ENCODE assay signal across 8 cellular contexts in the genomic region with DNA sequence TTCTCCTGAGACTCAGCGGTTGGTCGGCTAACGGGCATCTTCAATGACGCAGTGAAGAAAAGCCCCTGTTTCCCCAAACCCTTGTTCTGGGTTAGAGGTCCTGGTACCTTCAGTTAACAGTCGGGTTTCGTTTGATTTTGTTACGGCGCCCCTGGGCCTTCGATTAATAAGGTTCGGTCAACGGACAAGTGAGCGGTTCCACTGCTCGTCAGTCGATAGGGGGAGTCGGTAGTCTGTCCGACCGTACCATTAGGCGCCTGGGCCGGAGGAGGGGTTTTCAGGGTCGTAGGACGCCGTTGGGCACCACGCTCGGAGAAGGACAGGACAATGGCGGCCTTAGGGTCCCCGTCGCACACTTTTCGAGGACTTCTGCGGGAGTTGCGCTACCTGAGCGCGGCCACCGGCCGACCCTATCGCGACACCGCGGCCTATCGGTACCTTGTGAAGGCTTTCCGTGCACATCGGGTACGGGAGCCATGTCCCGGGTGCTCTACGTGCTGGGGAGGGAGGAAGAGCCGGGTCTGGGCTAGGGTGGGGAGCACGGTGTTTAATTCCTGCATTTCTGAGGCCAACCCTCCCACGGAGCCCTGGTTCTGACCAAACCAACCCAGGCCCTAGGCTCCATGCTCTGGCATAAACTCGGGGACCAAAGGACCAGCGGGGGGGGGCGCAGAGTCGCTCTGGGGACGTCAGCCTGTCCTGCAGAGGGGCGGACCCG. TPM values are rescaled to one million over a fixed set of nuclear protein-coding genes. Genes with fewer than 3 reads are reported as not detected.
A peak's percentile ranks its signal among the peaks of the same experiment; 100 is the strongest.
DNase-seq lines count a peak whose midpoint lies in the region; ATAC-seq and TF ChIP-seq lines count a peak whose summit lies in the region.

A gene with protein sequence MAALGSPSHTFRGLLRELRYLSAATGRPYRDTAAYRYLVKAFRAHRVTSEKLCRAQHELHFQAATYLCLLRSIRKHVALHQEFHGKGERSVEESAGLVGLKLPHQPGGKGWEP (plus strand): TSS at position 280 of the 718 bp plus-strand sequence. CDS start 48 bp downstream, at position 328.

- no peaks in the 10 kb centered on the region for H3K9me3 ChIP-seq in CD4-positive, CD25-positive, alpha-beta regulatory T cell (ENCODE audit: control insufficient read depth in 2 of 2, low read length in 2 of 2)

- H3K9me3 Mint-ChIP-seq in CD4-positive, CD25-positive, alpha-beta regulatory T cell, result peaks cover 0 to 10% (median 2%) of the 10 kb centered on the region in 7 donors

- H3K4me3 ChIP-seq in CD4-positive, CD25-positive, alpha-beta regulatory T cell (ENCODE audit: low read depth, low read length), result peak within 1 kb of the TSS; percentile 94
- peak within 1 kb of the TSS; percentile 72 for H3K4me3 ChIP-seq in lower leg skin (ENCODE audit: low read depth, poor library complexity, severe bottlenecking)

- H3K27ac ChIP-seq in CD4-positive, CD25-positive, alpha-beta regulatory T cell (ENCODE audit: insufficient read depth, low read length, poor library complexity, severe bottlenecking), result peak within 1 kb of the TSS; percentile 99

- H3K27ac Mint-ChIP-seq in CD4-positive, CD25-positive, alpha-beta regulatory T cell, result peak within 1 kb of the TSS; percentile 100

- H3K27me3 ChIP-seq in CD4-positive, CD25-positive, alpha-beta regulatory T cell (ENCODE audit: control insufficient read depth, insufficient read depth, low read length), result no peaks in the 10 kb centered on the region

- intact Hi-C loops in lower leg skin (cut with DNase I; ENCODE audit: low total_unique reads), result no loop called here

- 0% methylated on average over 39 to 54 of the region's 54 CpGs for WGBS in lower leg skin, 2 donors

- H3K27me3 Mint-ChIP-seq in CD4-positive, CD25-positive, alpha-beta regulatory T cell, result peaks cover 17% of the 10 kb centered on the region

- peak; percentile 76 to 95 (median 87) for DNase-seq in CD4-positive, CD25-positive, alpha-beta regulatory T cell
- peak; percentile 88 for DNase-seq in NCI-H526 treated with DMSO at 0.1 percent for 48 hours (lab: John Stamatoyannopoulos, UW)
- DNase-seq in activated CD4-positive, alpha-beta T cell treated with anti-CD3 and anti-CD28 coated beads, Interleukin-2, amount 50 U/mL, for 4 hours, result peak; percentile 73 to 78
- peak; percentile 94 to 97 for DNase-seq in dermis microvascular lymphatic vessel endothelial cell (ENCODE audit: low read depth in 2 of 2)
- DNase-seq in lower leg skin (ENCODE audit: low spot score in 2 of 2), result peak; percentile 94 to 98
- DNase-seq in stimulated activated CD4-positive, alpha-beta T cell treated with anti-CD3 and anti-CD28 coated beads, Interleukin-4, amount 100 ng/mL, for 4 hours, result peak; percentile 74 to 82

- H3K4me1 Mint-ChIP-seq in CD4-positive, CD25-positive, alpha-beta regulatory T cell, result peaks cover 26 to 45% (median 36%) of the 10 kb centered on the region in 4 donors

- TF ChIP-seq POLR2A in lower leg skin (IDR thresholded peaks at IDR 0.05), result peak in 1 of 2 donors; percentile 75

- no peaks in the 10 kb centered on the region for H3K36me3 ChIP-seq in CD4-positive, CD25-positive, alpha-beta regulatory T cell (ENCODE audit: control insufficient read depth, insufficient read depth, low read length)

- H3K4me1 ChIP-seq in CD4-positive, CD25-positive, alpha-beta regulatory T cell (ENCODE audit: control insufficient read depth, insufficient read depth, low read length, poor library complexity, severe bottlenecking), result peaks cover 11% of the 10 kb centered on the region

- H3K36me3 Mint-ChIP-seq in CD4-positive, CD25-positive, alpha-beta regulatory T cell, result peaks cover 13% of the 10 kb centered on the region

- H3K4me3 Mint-ChIP-seq in CD4-positive, CD25-positive, alpha-beta regulatory T cell, result peak within 1 kb of the TSS; percentile 91 to 97 (median 96)

- peak in 1 of 3 donors; percentile 44 for TF ChIP-seq CTCF in lower leg skin (IDR thresholded peaks at IDR 0.05)

- ATAC-seq in CD4-positive, CD25-positive, alpha-beta regulatory T cell (ENCODE audit: low read depth in 2 of 2), result peak; percentile 57 to 58
- ATAC-seq in GM19351 (IDR thresholded peaks at IDR 0.05; ENCODE audit: unreplicated experiment), result peak; percentile 60
- ATAC-seq in HG03520 (IDR thresholded peaks at IDR 0.05; ENCODE audit: unreplicated experiment), result peak; percentile 41

RNA-seq across cellular contexts. Expression of the gene that starts here (rescaled TPM):
- 3.4 TPM for total RNA-seq in CD4-positive, CD25-positive, alpha-beta regulatory T cell
- polyA plus RNA-seq in CD4-positive, CD25-positive, alpha-beta regulatory T cell, result 10 to 100 TPM; 42.2 to 56.8 (median 56.4) TPM
- 8.9 and 16.6 TPM in 2 replicates for total RNA-seq in dermis microvascular lymphatic vessel endothelial cell
- total RNA-seq in lower leg skin, result 10 to 100 TPM in 2 of 4 donors, 1 to 10 TPM in 2; 3.9 to 12.3 (median 8.0) TPM

Comparison
In these comparisons a context has a peak if more than half of its experiments do, and no peak if none do; other contexts are left out.
1. Peak in every context shown above with its lines: DNase-seq, ATAC-seq, H3K4me3 ChIP-seq and H3K27ac ChIP-seq.